Comparison of ENCODE assay signal across 10 cellular contexts in genomic region chr6:147530132-147531060, GRCh38. TPM values are rescaled to one million over a fixed set of nuclear protein-coding genes. Genes with fewer than 3 reads are reported as not detected.
DNase-seq lines count a peak whose midpoint lies in the region; ATAC-seq and TF ChIP-seq lines count a peak whose summit lies in the region.
"Had no signal": no experiment of that assay in that cellular context is flagged by ENCODE, and none has a peak within 500 bp of the region (broad histone marks: within the 10 kb centered on the region; RNA-seq: fewer than 3 reads in every experiment).

No MANE protein-coding gene starts in this region.

- H3K4me3 ChIP-seq in stomach = no peak overlapping the region
- no peak overlapping the region for H3K4me3 ChIP-seq in upper lobe of left lung
- no peak overlapping the region for H3K4me3 ChIP-seq in uterus

- H3K9me3 ChIP-seq in stomach (no peaks in the 10 kb centered on the region), upper lobe of left lung (no peaks in the 10 kb centered on the region), uterus (no peaks in the 10 kb centered on the region)

- H3K36me3 ChIP-seq in stomach = no peaks in the 10 kb centered on the region
- no peaks in the 10 kb centered on the region for H3K36me3 ChIP-seq in upper lobe of left lung
- no peaks in the 10 kb centered on the region for H3K36me3 ChIP-seq in uterus

- intact Hi-C loops in stomach (cut with DNase I; ENCODE audit: low total_unique reads) (no loop called here), uterus (cut with DNase I; ENCODE audit: low total_unique reads) (no loop called here)

- TF ChIP-seq POLR2A in stomach (IDR thresholded peaks at IDR 0.05) (no peak), upper lobe of left lung (IDR thresholded peaks at IDR 0.05) (no peak), uterus (IDR thresholded peaks at IDR 0.05) (no peak)

- peak overlapping the region in 1 of 5 donors; percentile 49 for H3K27ac ChIP-seq in stomach
- H3K27ac ChIP-seq in upper lobe of left lung = no peak overlapping the region
- no peak overlapping the region for H3K27ac ChIP-seq in uterus

- peak; percentile 37 for ATAC-seq in HG02798 (IDR thresholded peaks at IDR 0.05; ENCODE audit: poor library complexity, unreplicated experiment)
- ATAC-seq in upper lobe of left lung (ENCODE audit: low FRiP score in 2 of 2) = no peak

- H3K27me3 ChIP-seq in stomach (no peaks in the 10 kb centered on the region), upper lobe of left lung (no peaks in the 10 kb centered on the region), uterus (no peaks in the 10 kb centered on the region)

- H3K4me1 ChIP-seq in stomach (peaks cover 11 to 16% (median 13%) of the 10 kb centered on the region in 4 donors), upper lobe of left lung (peaks cover 0 to 6% (median 2%) of the 10 kb centered on the region in 4 donors), uterus (no peaks in the 10 kb centered on the region)

- 11 to 36% (median 20%) methylated on average over 13 of the region's 13 CpGs for WGBS in stomach, 5 donors
- 38 to 47% methylated on average over 13 of the region's 13 CpGs for WGBS in upper lobe of left lung, 2 donors

- TF ChIP-seq EP300 in stomach (IDR thresholded peaks at IDR 0.05) = no peak
- no peak for TF ChIP-seq EP300 in upper lobe of left lung (IDR thresholded peaks at IDR 0.05)

- TF ChIP-seq CTCF in stomach (IDR thresholded peaks at IDR 0.05) (no peak), upper lobe of left lung (IDR thresholded peaks at IDR 0.05) (no peak), uterus (IDR thresholded peaks at IDR 0.05) (no peak)

- DNase-seq in activated CD4-positive, alpha-beta T cell treated with anti-CD3 and anti-CD28 coated beads for 48 hours = peak; percentile 5
- no peak for DNase-seq in activated CD4-positive, alpha-beta T cell treated with anti-CD3 and anti-CD28 coated beads for 4 hours
- DNase-seq in RPMI8226 (peak; percentile 88), myocyte (ENCODE audit: low read depth) (peak; percentile 84), stomach (no peak), upper lobe of left lung (no peak), uterus (no peak)
- DNase-seq: cerebellar nuclear complex, nucleus accumbens had no signal

RNA-seq across cellular contexts. Expression of gene SAMD5, which starts 21.9 kb away (rescaled TPM):
- total RNA-seq in myocyte (4.1 and 6.7 TPM in 2 replicates), stomach (10 to 100 TPM in 3 of 5 donors, 1 to 10 TPM in 1, under 1 TPM in 1; under 0.01 to 19.1 (median 11.6) TPM), upper lobe of left lung (10 to 100 TPM in 1 of 6 donors, 1 to 10 TPM in 5; 4.1 to 10.8 (median 5.6) TPM), uterus (10 to 100 TPM in 2 of 4 donors, 1 to 10 TPM in 2; 3.3 to 31.7 (median 9.6) TPM)
- polyA plus RNA-seq in myocyte (2012) = 3.9 TPM
- polyA plus RNA-seq in stomach = 1 to 10 TPM; 3.7 to 4.0 (median 3.9) TPM

Comparison
In these comparisons a context has a peak if more than half of its experiments do, and no peak if none do; other contexts are left out.
1. DNase-seq: peak in activated CD4-positive, alpha-beta T cell treated with anti-CD3 and anti-CD28 coated beads for 48 hours (single experiment), RPMI8226 (single experiment) and myocyte (single experiment); none in activated CD4-positive, alpha-beta T cell treated with anti-CD3 and anti-CD28 coated beads for 4 hours (0 of 2), stomach (single experiment), upper lobe of left lung (0 of 2) and uterus (0 of 2).